In genomic region chr1:1883890-1884289, GRCh38 we compare ENCODE assay signal across 10 cellular contexts. TPM values are rescaled to one million over a fixed set of nuclear protein-coding genes. Genes with fewer than 3 reads are reported as not detected.
DNase-seq lines count a peak whose midpoint lies in the region; ATAC-seq, FAIRE-seq and TF ChIP-seq lines count a peak whose summit lies in the region.
"Not testable (repeated sequence)": the region's sequence is repeated elsewhere in the genome, so short reads cannot be mapped to it uniquely, and the experiment has no call there.
"Had no signal": no experiment of that assay in that cellular context is flagged by ENCODE, and none has a peak within 500 bp of the region (broad histone marks: within the 10 kb centered on the region; RNA-seq: fewer than 3 reads in every experiment).

No MANE protein-coding gene starts in this region.

- H3K9me3 Mint-ChIP-seq in WTC11; central memory CD8-positive, alpha-beta T cell; natural killer cell; stimulated activated effector memory CD8-positive, alpha-beta T cell treated with anti-CD3 and anti-CD28 coated beads, Interleukin-12 subunit alpha, Interleukin-12 subunit beta, amount 100 ng/mL, for 72 hours: not testable (repeated sequence)

- H3K79me2 ChIP-seq in GM23248 (ENCODE audit: insufficient read depth) (peaks cover 100% of the 10 kb centered on the region), OCI-LY7 (ENCODE audit: insufficient read depth, low read depth, low read length) (peaks cover 100% of the 10 kb centered on the region)

- TF ChIP-seq RAD21 in A549 (conservative IDR thresholded peaks at IDR 0.05 in 1 of 2, IDR thresholded peaks at IDR 0.05 in 1 of 2): not testable (repeated sequence)

- in situ Hi-C loops in GM23248 (cut with MboI): not testable (repeated sequence)

- H3K9me2 ChIP-seq in GM23248 (ENCODE audit: insufficient read depth); OCI-LY7 (ENCODE audit: insufficient read depth, low read length): not testable (repeated sequence)

- H3K4me3 Mint-ChIP-seq in WTC11: not testable (repeated sequence)
- peak overlapping the region; percentile 43 for H3K4me3 Mint-ChIP-seq in central memory CD8-positive, alpha-beta T cell
- peak overlapping the region; percentile 28 for H3K4me3 Mint-ChIP-seq in natural killer cell
- peak overlapping the region; percentile 18 for H3K4me3 Mint-ChIP-seq in stimulated activated effector memory CD8-positive, alpha-beta T cell treated with anti-CD3 and anti-CD28 coated beads, Interleukin-12 subunit alpha, Interleukin-12 subunit beta, amount 100 ng/mL, for 72 hours

- H4K20me1 ChIP-seq in GM23248 (ENCODE audit: insufficient read depth) (peaks cover 70% of the 10 kb centered on the region; the same call in 1 of the 2 replicates), OCI-LY7 (ENCODE audit: insufficient read depth, low read length) (peaks cover 64% of the 10 kb centered on the region)

- DNase-seq in A549 (ENCODE audit: low read depth in 1 of 2, low spot score in 1 of 2); GM23248; OCI-LY7 (ENCODE audit: low spot score); WTC11 (ENCODE audit: low spot score); central memory CD8-positive, alpha-beta T cell (ENCODE audit: low spot score in 2 of 2); natural killer cell; stimulated activated effector memory CD8-positive, alpha-beta T cell treated with anti-CD3 and anti-CD28 coated beads, Interleukin-12 subunit alpha, Interleukin-12 subunit beta, amount 100 ng/mL, for 72 hours (ENCODE audit: low spot score in 2 of 2): not testable (repeated sequence)
- peak; percentile 16 for DNase-seq in kidney

- 80% methylated on average over 10 of the region's 11 CpGs for WGBS in A549 (ENCODE audit: missing lambda C conversion rate)
- 38 to 39% methylated on average over 11 of the region's 11 CpGs for WGBS in GM23248 (ENCODE audit: low coverage in 1 of 2, low lambda C conversion rate in 2 of 2, missing lambda C conversion rate in 2 of 2), 2 experiments

- H3K27me3 ChIP-seq in GM23248 (replicated peaks; ENCODE audit: insufficient read depth): not testable (repeated sequence)

- H3K9me3 ChIP-seq in A549; GM23248 (ENCODE audit: low read depth); OCI-LY7 (ENCODE audit: low read length); kidney (ENCODE audit: control insufficient read depth in 1 of 2, low read length in 2 of 2): not testable (repeated sequence)

- not testable (repeated sequence) for TF ChIP-seq POLR2A in A549 (IDR thresholded peaks at IDR 0.05; ENCODE audit: low read length)

- not testable (repeated sequence) for ATAC-seq in A549; WTC11; central memory CD8-positive, alpha-beta T cell (replicated peaks; ENCODE audit: extremely low read depth, poor library complexity, severe bottlenecking); natural killer cell; stimulated activated effector memory CD8-positive, alpha-beta T cell treated with anti-CD3 and anti-CD28 coated beads, Interleukin-12 subunit alpha, Interleukin-12 subunit beta, amount 100 ng/mL, for 72 hours

- not testable (repeated sequence) for H3K27ac ChIP-seq in A549; OCI-LY7 (ENCODE audit: low read depth, low read length, poor library complexity, severe bottlenecking); kidney (ENCODE audit: low read depth in 2 of 2, low read length in 2 of 2)
- peak overlapping the region; percentile 66 for H3K27ac ChIP-seq in GM23248

- CTCF ChIA-PET in A549 (lab: Yijun Ruan, JAX): interaction anchor here (0.5 to 1.1 kb wide), 2 partner anchors 9 to 22 kb away, joined by 3 to 5 read pairs; no protein-coding TSS in a partner anchor
- CTCF ChIA-PET in OCI-LY7 (lab: Charles Lee; ENCODE audit: unreplicated experiment): not testable (repeated sequence)
- CTCF ChIA-PET in WTC11 (lab: Charles Lee): interaction anchor here (1.4 kb wide), 1 partner anchor 95 kb away, joined by 4 read pairs; no protein-coding TSS in a partner anchor

- FAIRE-seq in A549 (lab: Jason Lieb, UNC); kidney (lab: Jason Lieb, UNC): not testable (repeated sequence)

- H3K36me3 ChIP-seq in GM23248 (ENCODE audit: low read depth); kidney (ENCODE audit: control insufficient read depth in 1 of 2, insufficient read depth in 2 of 2, low read length in 2 of 2): not testable (repeated sequence)
- H3K36me3 ChIP-seq in OCI-LY7 (ENCODE audit: insufficient read depth, low read length): peaks cover 92% of the 10 kb centered on the region

- H3K4me2 ChIP-seq in A549 (peak overlapping the region; percentile 2; the same call in 1 of the 3 replicates), OCI-LY7 (ENCODE audit: low read length) (peak overlapping the region; percentile 28; the same call in 1 of the 2 replicates)
- not testable (repeated sequence) for H3K4me2 ChIP-seq in GM23248 (ENCODE audit: unreplicated experiment)

- BruUV-seq in OCI-LY7 (replicated peaks; lab: Mats Ljungman, UMichigan): not testable (repeated sequence)

- H3K27me3 Mint-ChIP-seq in WTC11 (ENCODE audit: low read depth); central memory CD8-positive, alpha-beta T cell; natural killer cell (ENCODE audit: low read depth in 2 of 2): not testable (repeated sequence)

- not testable (repeated sequence) for TF ChIP-seq CTCF in A549 (IDR thresholded peaks at IDR 0.05); OCI-LY7 (conservative IDR thresholded peaks at IDR 0.05; ENCODE audit: low read length); WTC11 (IDR thresholded peaks at IDR 0.05); kidney (IDR thresholded peaks at IDR 0.05; ENCODE audit: borderline replicate concordance, extremely low read depth, insufficient read depth); natural killer cell (IDR thresholded peaks at IDR 0.05)

- H3K4me1 ChIP-seq in A549 (peaks cover 40% of the 10 kb centered on the region), GM23248 (ENCODE audit: insufficient read depth) (peaks cover 39% of the 10 kb centered on the region), OCI-LY7 (ENCODE audit: insufficient read depth, low read length, poor library complexity, severe bottlenecking) (peaks cover 27% of the 10 kb centered on the region), kidney (ENCODE audit: control insufficient read depth in 1 of 2, insufficient read depth in 1 of 2, low read depth in 1 of 2, low read length in 2 of 2) (peaks cover 24% of the 10 kb centered on the region in 2 donors)

- POLR2A ChIA-PET in A549 (lab: Yijun Ruan, JAX) (interaction anchor here (0.7 to 1.2 kb wide), 2 partner anchors 9 to 18 kb away, joined by 4 read pairs; no protein-coding TSS in a partner anchor), OCI-LY7 (lab: Charles Lee) (interaction anchor here (0.6 to 0.9 kb wide), 3 partner anchors 14 to 706 kb away, joined by 3 to 4 read pairs (median 3); no protein-coding TSS in a partner anchor), WTC11 (lab: Charles Lee) (interaction anchor here (0.6 kb wide), 1 partner anchor 10 kb away, joined by 3 read pairs; no protein-coding TSS in a partner anchor)

- intact Hi-C loops in OCI-LY7 (cut with micrococcal nuclease; ENCODE audit: unreplicated experiment); kidney (cut with DNase I): not testable (repeated sequence)
- intact Hi-C loops in natural killer cell (cut with micrococcal nuclease): loop anchor here (5.0 kb wide), 1 partner anchor 37 kb away; no protein-coding TSS in a partner anchor

- H3K4me1 Mint-ChIP-seq in WTC11 (peaks cover 58% of the 10 kb centered on the region), natural killer cell (peaks cover 69 to 70% of the 10 kb centered on the region in 2 donors)
- H3K4me1 Mint-ChIP-seq in central memory CD8-positive, alpha-beta T cell: peaks cover 64% of the 10 kb centered on the region
- peaks cover 52% of the 10 kb centered on the region for H3K4me1 Mint-ChIP-seq in stimulated activated effector memory CD8-positive, alpha-beta T cell treated with anti-CD3 and anti-CD28 coated beads, Interleukin-12 subunit alpha, Interleukin-12 subunit beta, amount 100 ng/mL, for 72 hours

- not testable (repeated sequence) for H3K4me3 ChIP-seq in A549; GM23248; OCI-LY7 (ENCODE audit: low read depth, low read length, poor library complexity, severe bottlenecking); kidney (ENCODE audit: low read length in 2 of 2)

- not testable (repeated sequence) for H2AFZ ChIP-seq in GM23248; OCI-LY7 (ENCODE audit: low read length)

- peaks cover 19% of the 10 kb centered on the region for H3F3A ChIP-seq in GM23248 (ENCODE audit: insufficient read depth)

- peak overlapping the region; percentile 35; the same call in 1 of the 2 replicates for H3K9ac ChIP-seq in GM23248
- H3K9ac ChIP-seq in kidney (ENCODE audit: low read length in 2 of 2): not testable (repeated sequence)

- peaks cover 15% of the 10 kb centered on the region for H3K36me3 Mint-ChIP-seq in WTC11
- peaks cover 34% of the 10 kb centered on the region for H3K36me3 Mint-ChIP-seq in central memory CD8-positive, alpha-beta T cell (ENCODE audit: insufficient read depth)
- H3K36me3 Mint-ChIP-seq in natural killer cell: not testable (repeated sequence)
- peaks cover 87% of the 10 kb centered on the region for H3K36me3 Mint-ChIP-seq in stimulated activated effector memory CD8-positive, alpha-beta T cell treated with anti-CD3 and anti-CD28 coated beads, Interleukin-12 subunit alpha, Interleukin-12 subunit beta, amount 100 ng/mL, for 72 hours

- not testable (repeated sequence) for TF ChIP-seq EP300 in A549 (IDR thresholded peaks at IDR 0.05)

- H3K27ac Mint-ChIP-seq in WTC11 (peak overlapping the region; percentile 78; the same call in 1 of the 2 replicates), natural killer cell (peak overlapping the region; percentile 71 to 86)
- H3K27ac Mint-ChIP-seq in central memory CD8-positive, alpha-beta T cell (ENCODE audit: low read depth); stimulated activated effector memory CD8-positive, alpha-beta T cell treated with anti-CD3 and anti-CD28 coated beads, Interleukin-12 subunit alpha, Interleukin-12 subunit beta, amount 100 ng/mL, for 72 hours: not testable (repeated sequence)

RNA-seq across cellular contexts. Expression of gene GNB1, which starts 7.0 kb away (rescaled TPM):
- 270 and 294 TPM in 2 replicates for polyA plus RNA-seq in A549 (2011; rRNA removed)
- 247 and 286 TPM in 2 replicates for polyA plus RNA-seq in A549 (2012; cell fraction: cytosol; rRNA removed)
- polyA plus RNA-seq in A549 (2012; cell fraction: nucleus; rRNA removed): 176 and 181 TPM in 2 replicates
- 158 to 160 TPM (median 159 TPM) in 3 replicates for polyA plus RNA-seq in A549 (2017; fragmentation: RNase III; extraction: RNeasy Plus Mini Kit Qiagen cat#74134 plus additional on column Dnase treatment)
- 380 and 522 TPM in 2 replicates for polyA minus RNA-seq in A549 (2011; rRNA and poly(A)+ RNA removed)
- total RNA-seq in GM23248 (2014; rRNA removed; shearing (Covaris generic)): 87.6 and 97.7 TPM in 2 replicates
- polyA plus RNA-seq in GM23248 (2016; fragmentation: Nextera tagmentation; extraction: Ambion mirVana): 92.0 and 148 TPM in 2 replicates
- total RNA-seq in OCI-LY7 (2014; rRNA removed; shearing (Covaris generic)): 86.9 and 101 TPM in 2 replicates
- total RNA-seq in OCI-LY7 (2022): 502 and 563 TPM in 2 replicates
- 339 to 383 TPM (median 360 TPM) in 3 replicates for total RNA-seq in WTC11 (2021)
- 347 TPM for total RNA-seq in kidney
- 144 TPM for polyA plus RNA-seq in kidney (ENCODE audit: insufficient read depth, low read depth, low replicate concordance)
- total RNA-seq in natural killer cell: 100 to 1,000 TPM; 285 to 304 (median 289) TPM

RNA-seq across cellular contexts. Expression of gene CALML6, which starts 31.2 kb away (rescaled TPM):
- 0.29 and 0.49 TPM in 2 replicates for polyA plus RNA-seq in A549 (2011; rRNA removed)
- 0.08 and 0.12 TPM in 2 replicates for polyA plus RNA-seq in A549 (2012; cell fraction: cytosol; rRNA removed)
- 2.3 and 2.7 TPM in 2 replicates for polyA plus RNA-seq in A549 (2012; cell fraction: nucleus; rRNA removed)
- polyA plus RNA-seq in A549 (2017; fragmentation: RNase III; extraction: RNeasy Plus Mini Kit Qiagen cat#74134 plus additional on column Dnase treatment): 0.35 to 0.55 TPM (median 0.49 TPM) in 3 replicates
- polyA minus RNA-seq in A549 (2011; rRNA and poly(A)+ RNA removed): not detected in 2 replicates
- 0.11 and 0.51 TPM in 2 replicates for total RNA-seq in GM23248 (2014; rRNA removed; shearing (Covaris generic))
- polyA plus RNA-seq in GM23248 (2016; fragmentation: Nextera tagmentation; extraction: Ambion mirVana): not detected in 2 replicates
- total RNA-seq in OCI-LY7 (2014; rRNA removed; shearing (Covaris generic)): 0.54 and 0.88 TPM in 2 replicates
- 2.4 and 5.1 TPM in 2 replicates for total RNA-seq in OCI-LY7 (2022)
- total RNA-seq in WTC11 (2021): 0.87 to 2.1 TPM (median 1.9 TPM) in 3 replicates
- total RNA-seq in kidney: 0.13 TPM
- 1.2 TPM for polyA plus RNA-seq in kidney (ENCODE audit: insufficient read depth, low read depth, low replicate concordance)
- total RNA-seq in natural killer cell: 1 to 10 TPM; 2.1 to 3.9 (median 2.9) TPM
- total RNA-seq: IMR-90, Peyer's patch had no signal

RNA-seq across cellular contexts. Expression of gene TMEM52, which starts 35.2 kb away (rescaled TPM):
- 0.41 and 0.52 TPM in 2 replicates for polyA plus RNA-seq in A549 (2011; rRNA removed)
- 1.5 and 2.1 TPM in 2 replicates for polyA plus RNA-seq in A549 (2012; cell fraction: cytosol; rRNA removed)
- polyA plus RNA-seq in A549 (2012; cell fraction: nucleus; rRNA removed): 2.4 and 3.5 TPM in 2 replicates
- polyA plus RNA-seq in A549 (2017; fragmentation: RNase III; extraction: RNeasy Plus Mini Kit Qiagen cat#74134 plus additional on column Dnase treatment): 0.36 to 0.38 TPM (median 0.37 TPM) in 3 replicates
- 0.54 TPM in 1 of 2 replicates, not detected in the other for polyA minus RNA-seq in A549 (2011; rRNA and poly(A)+ RNA removed)
- total RNA-seq in GM23248 (2014; rRNA removed; shearing (Covaris generic)): not detected in 2 replicates
- 0.28 and 0.40 TPM in 2 replicates for polyA plus RNA-seq in GM23248 (2016; fragmentation: Nextera tagmentation; extraction: Ambion mirVana)
- total RNA-seq in OCI-LY7 (2014; rRNA removed; shearing (Covaris generic)): 0.46 and 1.7 TPM in 2 replicates
- total RNA-seq in OCI-LY7 (2022): 2.5 and 2.7 TPM in 2 replicates
- 15.0 to 21.9 TPM (median 20.0 TPM) in 3 replicates for total RNA-seq in WTC11 (2021)
- total RNA-seq in kidney: 0.50 TPM
- polyA plus RNA-seq in kidney (ENCODE audit: insufficient read depth, low read depth, low replicate concordance): 5.1 TPM
- total RNA-seq in natural killer cell: under 1 TPM in 1 of 3 donors, not detected in 2; 0.41 TPM
